Comparison of ENCODE assay signal across 8 cellular contexts in genomic region chr1:228500901-228501871, GRCh38. TPM values are rescaled to one million over a fixed set of nuclear protein-coding genes. Genes with fewer than 3 reads are reported as not detected.
A peak's percentile ranks its signal among the peaks of the same experiment; 100 is the strongest.
DNase-seq lines count a peak whose midpoint lies in the region; ATAC-seq and TF ChIP-seq lines count a peak whose summit lies in the region.

No MANE protein-coding gene starts in this region.

- H3K27me3 ChIP-seq in HAP-1 (ENCODE audit: low read depth) (no peaks in the 10 kb centered on the region), foreskin keratinocyte (no peaks in the 10 kb centered on the region), thoracic aorta (replicated peaks; ENCODE audit: insufficient read depth) (no peaks in the 10 kb centered on the region)

- peaks cover 13% of the 10 kb centered on the region for H3K27me3 Mint-ChIP-seq in osteocyte (ENCODE audit: unreplicated experiment)

- ATAC-seq in foreskin keratinocyte (peak; percentile 92), thoracic aorta (ENCODE audit: insufficient number of reproducible peaks, low FRiP score, low read depth) (peak; percentile 67)

- DNase-seq in GF-D8 (lab: John Stamatoyannopoulos, UW) (peak; percentile 75), HAP-1 (ENCODE audit: low spot score in 2 of 2) (peak; percentile 82 to 89), LoVo (ENCODE audit: low spot score) (peak; percentile 83), SHP77 (lab: John Stamatoyannopoulos, UW) (peak; percentile 61 to 77), foreskin keratinocyte (peak; percentile 57 to 78), osteocyte (ENCODE audit: extremely low spot score, unreplicated experiment) (peak; percentile 93), thoracic aorta (ENCODE audit: low spot score) (peak; percentile 33)
- peak; percentile 81 for DNase-seq in activated T-helper 9 cell treated with anti-CD3 and anti-CD28 coated beads, Interleukin-2, amount 50 U/mL, for 16 hours (ENCODE audit: low read depth)

- in situ Hi-C loops in HAP-1 (cut with MboI; ENCODE audit: low sequenced_read_pairs) = no loop called here

- TF ChIP-seq CTCF in foreskin keratinocyte (conservative IDR thresholded peaks at IDR 0.05) (peak; percentile 97), osteocyte (IDR thresholded peaks at IDR 0.05) (peak; percentile 93), thoracic aorta (IDR thresholded peaks at IDR 0.05) (peak; percentile 88)

- H3K36me3 ChIP-seq in HAP-1 (replicated peaks) (peaks cover under 1% of the 10 kb centered on the region; the same call in 1 of the 2 replicates), thoracic aorta (no peaks in the 10 kb centered on the region)

- peak overlapping the region; percentile 14 for H3K4me3 Mint-ChIP-seq in osteocyte (ENCODE audit: unreplicated experiment)

- H3K4me1 Mint-ChIP-seq in osteocyte (ENCODE audit: unreplicated experiment) = peaks cover 8% of the 10 kb centered on the region

- H3K9me3 Mint-ChIP-seq in osteocyte (ENCODE audit: unreplicated experiment) = no peaks in the 10 kb centered on the region

- peaks cover 18% of the 10 kb centered on the region for H3K36me3 Mint-ChIP-seq in osteocyte (ENCODE audit: unreplicated experiment)

- H3K9me3 ChIP-seq in HAP-1 (no peaks in the 10 kb centered on the region), thoracic aorta (no peaks in the 10 kb centered on the region)

- H3K4me3 ChIP-seq in HAP-1 (peak overlapping the region; percentile 10; the same call in 1 of the 2 replicates), thoracic aorta (peak overlapping the region; percentile 61)

- no peak overlapping the region for H3K27ac Mint-ChIP-seq in osteocyte (ENCODE audit: unreplicated experiment)

- peaks cover 7% of the 10 kb centered on the region; the same call in 1 of the 2 replicates for H3K4me1 ChIP-seq in HAP-1
- no peaks in the 10 kb centered on the region for H3K4me1 ChIP-seq in foreskin keratinocyte
- H3K4me1 ChIP-seq in thoracic aorta (ENCODE audit: control insufficient read depth in 1 of 2, low read depth in 2 of 2) = peaks cover 0 to 13% of the 10 kb centered on the region in 2 donors

- H3K27ac ChIP-seq in foreskin keratinocyte = no peak overlapping the region
- no peak overlapping the region for H3K27ac ChIP-seq in thoracic aorta

RNA-seq across cellular contexts. Expression of gene RNF187, which starts 14.0 kb away (rescaled TPM):
- total RNA-seq in foreskin keratinocyte (51.9 and 56.8 TPM in 2 replicates), osteocyte (156 and 168 TPM in 2 replicates), thoracic aorta (10 to 100 TPM; 35.6 to 70.1 TPM)
- 55.1 and 60.3 TPM in 2 replicates for polyA plus RNA-seq in foreskin keratinocyte

Comparison
In these comparisons a context has a peak if more than half of its experiments do, and no peak if none do; other contexts are left out.
1. DNase-seq: peak in every context shown above with its lines; median percentile 93 in osteocyte; 86 in HAP-1; 83 in LoVo; 81 in activated T-helper 9 cell treated with anti-CD3 and anti-CD28 coated beads, Interleukin-2, amount 50 U/mL, for 16 hours; 75 in GF-D8; 69 in SHP77; 68 in foreskin keratinocyte; 33 in thoracic aorta.